In genomic region chr1:109499081-109499480, GRCh38 we compare ENCODE assay signal across 13 cellular contexts. TPM values are rescaled to one million over a fixed set of nuclear protein-coding genes. Genes with fewer than 3 reads are reported as not detected.
DNase-seq lines count a peak whose midpoint lies in the region; ATAC-seq and TF ChIP-seq lines count a peak whose summit lies in the region.
"Had no signal": no experiment of that assay in that cellular context is flagged by ENCODE, and none has a peak within 500 bp of the region (broad histone marks: within the 10 kb centered on the region; RNA-seq: fewer than 3 reads in every experiment).

No MANE protein-coding gene starts in this region.

- no peak for TF ChIP-seq EP300 in gastroesophageal sphincter (IDR thresholded peaks at IDR 0.05)

- no peak overlapping the region for H3K4me3 ChIP-seq in NT2/D1 (ENCODE audit: insufficient read length, low read depth)
- no peak overlapping the region for H3K4me3 ChIP-seq in gastroesophageal sphincter

- H3K9me3 ChIP-seq in NT2/D1 (ENCODE audit: insufficient read depth, low read length) (peaks cover 9% of the 10 kb centered on the region; the same call in 1 of the 2 replicates), gastroesophageal sphincter (no peaks in the 10 kb centered on the region)

- peak overlapping the region; percentile 16 for H3K4me3 Mint-ChIP-seq in activated naive CD8-positive, alpha-beta T cell treated with anti-CD3 and anti-CD28 coated beads for 36 hours
- peak overlapping the region; percentile 13 to 49 for H3K4me3 Mint-ChIP-seq in stimulated activated naive CD8-positive, alpha-beta T cell treated with anti-CD3 and anti-CD28 coated beads, Interleukin-15, amount 100 ng/mL, for 72 hours
- H3K4me3 Mint-ChIP-seq: T-helper 1 cell treated with Interleukin-12 subunit alpha and Interleukin-12 subunit beta and Interleukin-4 antibody, amounts not matched to agents 30 μg/mL and 1 μg/mL, for 36 hours had no signal

- H3K27me3 Mint-ChIP-seq in activated naive CD8-positive, alpha-beta T cell treated with anti-CD3 and anti-CD28 coated beads for 36 hours: no peaks in the 10 kb centered on the region
- H3K27me3 Mint-ChIP-seq in stimulated activated naive CD8-positive, alpha-beta T cell treated with anti-CD3 and anti-CD28 coated beads, Interleukin-15, amount 100 ng/mL, for 72 hours: no peaks in the 10 kb centered on the region

- TF ChIP-seq CTCF in gastroesophageal sphincter (IDR thresholded peaks at IDR 0.05): no peak

- no peaks in the 10 kb centered on the region for H3K27me3 ChIP-seq in NT2/D1 (ENCODE audit: insufficient read depth, insufficient read length)
- no peaks in the 10 kb centered on the region for H3K27me3 ChIP-seq in gastroesophageal sphincter

- H3K36me3 Mint-ChIP-seq in activated naive CD8-positive, alpha-beta T cell treated with anti-CD3 and anti-CD28 coated beads for 36 hours: peaks cover 3% of the 10 kb centered on the region

- peak overlapping the region in 3 of 4 donors; percentile 59 to 73 (median 71) for H3K27ac ChIP-seq in gastroesophageal sphincter

- no peak for DNase-seq in NT2/D1 (ENCODE audit: low read depth, low spot score)
- DNase-seq in activated naive CD8-positive, alpha-beta T cell treated with anti-CD3 and anti-CD28 coated beads for 36 hours: peak; percentile 31
- DNase-seq in stimulated activated naive CD8-positive, alpha-beta T cell treated with anti-CD3 and anti-CD28 coated beads, Interleukin-15, amount 100 ng/mL, for 72 hours: no peak
- no peak for DNase-seq in NCI-H748 (lab: John Stamatoyannopoulos, UW; ENCODE audit: unreplicated experiment)
- DNase-seq in cortex of kidney (lab: John Stamatoyannopoulos, UW): no peak
- DNase-seq: activated CD8-positive, alpha-beta memory T cell treated with anti-CD3 and anti-CD28 coated beads for 24 hours; amniotic stem cell; stimulated activated CD4-positive, alpha-beta T cell treated with anti-CD3 and anti-CD28 coated beads, Interleukin-4, amount 100 ng/mL, for 4 hours had no signal

- TF ChIP-seq POLR2A in gastroesophageal sphincter (IDR thresholded peaks at IDR 0.05): no peak

- ATAC-seq in gastroesophageal sphincter: no peak
- no peak for ATAC-seq in stimulated activated naive CD8-positive, alpha-beta T cell treated with anti-CD3 and anti-CD28 coated beads, Interleukin-15, amount 100 ng/mL, for 72 hours
- ATAC-seq in GM21423 (IDR thresholded peaks at IDR 0.05; ENCODE audit: unreplicated experiment): no peak

- 55 to 78% methylated on average over 1 to 3 of the region's 7 CpGs for WGBS in gastroesophageal sphincter (ENCODE audit: low coverage in 1 of 2), 2 donors

- H3K27ac Mint-ChIP-seq in activated naive CD8-positive, alpha-beta T cell treated with anti-CD3 and anti-CD28 coated beads for 36 hours: peak overlapping the region; percentile 74
- H3K27ac Mint-ChIP-seq in stimulated activated naive CD8-positive, alpha-beta T cell treated with anti-CD3 and anti-CD28 coated beads, Interleukin-15, amount 100 ng/mL, for 72 hours: peak overlapping the region in 1 of 2 donors; percentile 29
- H3K27ac Mint-ChIP-seq: T-helper 1 cell treated with Interleukin-12 subunit alpha and Interleukin-12 subunit beta and Interleukin-4 antibody, amounts not matched to agents 30 μg/mL and 1 μg/mL, for 36 hours had no signal

- peak overlapping the region; percentile 12 for H3K9ac ChIP-seq in NT2/D1 (ENCODE audit: insufficient read length, low read depth)

- H3K36me3 ChIP-seq in NT2/D1 (ENCODE audit: insufficient read depth, insufficient read length, low read length) (peaks cover 16% of the 10 kb centered on the region), gastroesophageal sphincter (peaks cover 0 to 29% of the 10 kb centered on the region in 2 donors)

- H3K4me1 ChIP-seq in NT2/D1 (ENCODE audit: insufficient read depth, insufficient read length) (peaks cover 18% of the 10 kb centered on the region), gastroesophageal sphincter (peaks cover 0 to 80% (median 34%) of the 10 kb centered on the region in 3 donors)

- no peaks in the 10 kb centered on the region for H3K9me3 Mint-ChIP-seq in activated naive CD8-positive, alpha-beta T cell treated with anti-CD3 and anti-CD28 coated beads for 36 hours
- H3K9me3 Mint-ChIP-seq in stimulated activated naive CD8-positive, alpha-beta T cell treated with anti-CD3 and anti-CD28 coated beads, Interleukin-15, amount 100 ng/mL, for 72 hours: no peaks in the 10 kb centered on the region
- H3K9me3 Mint-ChIP-seq: T-helper 1 cell treated with Interleukin-12 subunit alpha and Interleukin-12 subunit beta and Interleukin-4 antibody, amounts not matched to agents 30 μg/mL and 1 μg/mL, for 36 hours had no signal

- H3K4me1 Mint-ChIP-seq in activated naive CD8-positive, alpha-beta T cell treated with anti-CD3 and anti-CD28 coated beads for 36 hours: peaks cover 83% of the 10 kb centered on the region
- peaks cover 99% of the 10 kb centered on the region for H3K4me1 Mint-ChIP-seq in stimulated activated naive CD8-positive, alpha-beta T cell treated with anti-CD3 and anti-CD28 coated beads, Interleukin-15, amount 100 ng/mL, for 72 hours

RNA-seq across cellular contexts. Expression of gene CYB561D1, which starts 5.2 kb away (rescaled TPM):
- total RNA-seq in activated naive CD8-positive, alpha-beta T cell treated with anti-CD3 and anti-CD28 coated beads for 36 hours: 1 to 10 TPM; 6.3 to 8.1 TPM
- total RNA-seq in gastroesophageal sphincter: 10 to 100 TPM in 3 of 4 donors, 1 to 10 TPM in 1; 8.3 to 15.9 (median 10.7) TPM

RNA-seq across cellular contexts. Expression of gene AMIGO1, which starts 10.4 kb away (rescaled TPM):
- total RNA-seq in activated naive CD8-positive, alpha-beta T cell treated with anti-CD3 and anti-CD28 coated beads for 36 hours: 1 to 10 TPM; 2.1 to 2.5 TPM
- 10 to 100 TPM in 3 of 4 donors, 1 to 10 TPM in 1; 7.7 to 19.3 (median 14.7) TPM for total RNA-seq in gastroesophageal sphincter

RNA-seq across cellular contexts. Expression of gene ATXN7L2, which starts 15.4 kb away (rescaled TPM):
- 10 to 100 TPM; 14.6 to 15.6 TPM for total RNA-seq in activated naive CD8-positive, alpha-beta T cell treated with anti-CD3 and anti-CD28 coated beads for 36 hours
- total RNA-seq in gastroesophageal sphincter: 1 to 10 TPM; 1.6 to 2.7 (median 2.5) TPM

RNA-seq across cellular contexts. Expression of gene SYPL2, which starts 32.7 kb away (rescaled TPM):
- not detected for total RNA-seq in activated naive CD8-positive, alpha-beta T cell treated with anti-CD3 and anti-CD28 coated beads for 36 hours
- 1 to 10 TPM; 2.0 to 8.4 (median 4.2) TPM for total RNA-seq in gastroesophageal sphincter

RNA-seq across cellular contexts. Expression of gene GPR61, which starts 40.6 kb away (rescaled TPM):
- under 1 TPM in 1 of 2 experiments, not detected in 1; 0.16 TPM for total RNA-seq in activated naive CD8-positive, alpha-beta T cell treated with anti-CD3 and anti-CD28 coated beads for 36 hours
- total RNA-seq in gastroesophageal sphincter: not detected
- total RNA-seq: HT1080, kidney epithelial cell had no signal

Comparison
In these comparisons a context has a peak if more than half of its experiments do, and no peak if none do; other contexts are left out.
1. RNA of gene ATXN7L2, which starts 15.4 kb away (total RNA-seq): 14.6 to 15.6 TPM in activated naive CD8-positive, alpha-beta T cell treated with anti-CD3 and anti-CD28 coated beads for 36 hours; 1.6 to 2.7 TPM in gastroesophageal sphincter; every median in the first group is over 4 times any median in the second.